1 cellular context compared by ENCODE assay signal in the genomic region with DNA sequence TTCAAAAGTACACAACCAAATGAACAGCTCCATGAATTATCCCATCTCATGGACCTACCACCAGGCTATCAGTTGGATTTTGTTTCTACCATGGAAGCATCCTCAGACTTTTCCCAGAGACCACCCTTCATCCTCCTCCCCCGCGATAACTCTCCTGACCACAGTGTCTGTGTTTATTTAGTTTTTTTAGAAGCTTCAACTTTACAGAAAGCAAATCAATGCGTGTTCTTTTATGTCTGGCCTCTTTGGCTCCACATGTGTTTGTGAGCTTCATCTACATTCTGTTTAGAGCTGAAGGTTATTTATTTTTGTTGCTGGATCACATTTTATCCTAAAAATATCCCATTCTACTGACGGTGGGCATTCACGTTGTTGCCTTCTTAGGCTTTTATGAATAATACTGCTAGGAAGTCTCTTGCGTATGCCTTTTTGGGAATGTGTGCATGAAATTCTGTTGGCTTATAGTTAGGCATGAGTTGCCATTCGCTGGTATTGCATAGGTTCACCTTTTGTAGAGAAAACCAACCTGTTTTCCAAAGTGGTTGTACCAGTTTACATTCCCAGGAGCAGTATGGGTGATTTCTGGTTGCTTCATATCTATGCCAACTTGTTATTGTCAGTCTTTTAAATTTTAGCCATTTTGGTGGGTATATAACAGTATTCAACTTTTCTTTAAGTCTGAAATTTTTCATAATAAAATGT.
TF ChIP-seq lines count a peak whose summit lies in the region.

No MANE protein-coding gene starts in this region.

TF ChIP-seq in IMR-90, 13 proteins besides CTCF, POLR2A, EP300 and RAD21 (continued from another document):
- TF ChIP-seq BHLHE40 (IDR thresholded peaks at IDR 0.05; ENCODE audit: low read depth, low read length) = no peak
